In genomic region chr3:116299646-116300081, GRCh38 we compare ENCODE assay signal across 16 cellular contexts.
DNase-seq lines count a peak whose midpoint lies in the region; ATAC-seq and FAIRE-seq lines count a peak whose summit lies in the region.
"Had no signal": no experiment of that assay in that cellular context is flagged by ENCODE, and none has a peak within 500 bp of the region (broad histone marks: within the 10 kb centered on the region; RNA-seq: fewer than 3 reads in every experiment).

No MANE protein-coding gene starts in this region.

- H3K18ac ChIP-seq in mesenchymal stem cell (ENCODE audit: low read depth in 1 of 2, low read length in 2 of 2): no peak overlapping the region

- no peaks in the 10 kb centered on the region for H3K36me3 ChIP-seq in mesenchymal stem cell (ENCODE audit: control insufficient read depth in 1 of 2, insufficient read depth in 2 of 2, low read depth in 1 of 2, low read length in 2 of 2)
- H3K36me3 ChIP-seq: ascending aorta had no signal

- H3K79me1 ChIP-seq in mesenchymal stem cell (replicated peaks; ENCODE audit: low read length, poor library complexity, severe bottlenecking): peaks cover 16% of the 10 kb centered on the region

- peak; percentile 56 for ATAC-seq in HG03280 (IDR thresholded peaks at IDR 0.05; ENCODE audit: unreplicated experiment)
- ATAC-seq in GM18870 (IDR thresholded peaks at IDR 0.05; ENCODE audit: unreplicated experiment): no peak
- ATAC-seq: T-helper 17 cell had no signal

- no peak overlapping the region for H2AK5ac ChIP-seq in mesenchymal stem cell (ENCODE audit: low read length, severe bottlenecking)

- no peak overlapping the region for H3K4me3 ChIP-seq in mesenchymal stem cell (ENCODE audit: insufficient read depth in 1 of 2, low read depth in 1 of 2, low read length in 2 of 2)
- H3K4me3 ChIP-seq: ascending aorta had no signal

- no peak overlapping the region for H3K23ac ChIP-seq in mesenchymal stem cell (ENCODE audit: low read length in 2 of 2)

- peak overlapping the region; percentile 28 for H3K27ac ChIP-seq in mesenchymal stem cell (ENCODE audit: low read length, poor library complexity, severe bottlenecking)
- H3K27ac ChIP-seq: ascending aorta had no signal

- H3K14ac ChIP-seq in mesenchymal stem cell (ENCODE audit: low read length in 2 of 2): no peak overlapping the region

- H3K9me3 ChIP-seq in mesenchymal stem cell (ENCODE audit: control insufficient read depth, low read length): no peaks in the 10 kb centered on the region
- H3K9me3 ChIP-seq: ascending aorta had no signal

- H3K4ac ChIP-seq in mesenchymal stem cell (ENCODE audit: low read depth in 1 of 2, low read length in 2 of 2): no peak overlapping the region

- no peak overlapping the region for H2AFZ ChIP-seq in mesenchymal stem cell (ENCODE audit: low read depth, low read length)

- no peak overlapping the region for H2BK120ac ChIP-seq in mesenchymal stem cell (ENCODE audit: low read depth, low read length)

- no peak overlapping the region for H4K8ac ChIP-seq in mesenchymal stem cell (ENCODE audit: low read length)

- FAIRE-seq in GM19239 (lab: Jason Lieb, UNC): peak; percentile 28
- FAIRE-seq: D721Med had no signal

- peaks cover 8% of the 10 kb centered on the region for H3K4me1 ChIP-seq in mesenchymal stem cell (ENCODE audit: control insufficient read depth, insufficient read depth, low read depth, low read length)
- H3K4me1 ChIP-seq: ascending aorta had no signal

- H3K27me3 ChIP-seq in mesenchymal stem cell (ENCODE audit: control insufficient read depth in 1 of 2, insufficient read depth in 1 of 2, low read length in 2 of 2): no peaks in the 10 kb centered on the region
- H3K27me3 ChIP-seq: ascending aorta had no signal

- H3K4me2 ChIP-seq in mesenchymal stem cell (ENCODE audit: low read length, poor library complexity, severe bottlenecking): no peak overlapping the region

- no peak overlapping the region for H2BK12ac ChIP-seq in mesenchymal stem cell (ENCODE audit: low read length in 2 of 2)

- H2BK5ac ChIP-seq in mesenchymal stem cell (ENCODE audit: low read depth, low read length, poor library complexity, severe bottlenecking): no peak overlapping the region

- H4K91ac ChIP-seq in mesenchymal stem cell (ENCODE audit: low read length): no peak overlapping the region

- 98% methylated on average over 3 of the region's 3 CpGs for WGBS in mesenchymal stem cell

- no peak overlapping the region for H3K9ac ChIP-seq in mesenchymal stem cell (ENCODE audit: low read length)

- DNase-seq in GM19239 (ENCODE audit: insufficient read length, low spot score) (no peak), astrocyte of the hippocampus (ENCODE audit: low read depth, low spot score) (peak; percentile 20), mesenchymal stem cell (no peak), NCI-H2081 treated with DMSO at 0.1 percent for 48 hours (lab: John Stamatoyannopoulos, UW) (no peak)
- no peak for DNase-seq in activated CD4-positive, alpha-beta T cell treated with anti-CD3 and anti-CD28 coated beads for 1 hour
- DNase-seq in activated naive CD4-positive, alpha-beta T cell (lab: John Stamatoyannopoulos, UW): no peak
- DNase-seq: activated gamma-delta T cell treated with Interleukin-2 at 50 U/mL for 16 hours, kidney glomerular epithelial cell, NCI-H1436, NCI-H510A treated with DMSO at 0.1 percent for 48 hours, nucleus accumbens, T-helper 17 cell had no signal

- H2BK15ac ChIP-seq in mesenchymal stem cell (ENCODE audit: low read depth, poor library complexity, severe bottlenecking): no peak overlapping the region
